ENCODE assay signal across 15 cellular contexts in the genomic region with DNA sequence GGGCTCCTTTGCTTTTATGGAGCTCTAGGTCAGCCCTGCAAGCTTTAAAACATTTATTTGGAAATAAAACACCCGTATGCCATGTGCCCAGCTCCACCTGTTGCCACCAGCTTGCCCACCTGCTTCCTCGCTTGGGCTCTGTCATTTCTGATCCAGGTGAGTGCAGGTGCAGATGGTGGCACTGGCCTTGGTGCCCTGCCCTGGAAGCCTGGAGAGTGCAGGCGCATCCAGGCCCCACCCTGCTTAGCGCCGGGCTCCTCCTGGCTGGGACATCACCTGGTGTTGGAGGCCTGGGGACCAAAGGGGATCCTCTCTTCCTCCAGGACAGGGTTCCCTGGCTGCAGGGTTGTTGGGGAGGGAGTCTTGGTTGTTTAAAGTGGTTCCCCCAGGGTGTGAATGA. TPM values are rescaled to one million over a fixed set of nuclear protein-coding genes. Genes with fewer than 3 reads are reported as not detected.
"Had no signal": no experiment of that assay in that cellular context is flagged by ENCODE, and none has a peak within 500 bp of the region (broad histone marks: within the 10 kb centered on the region; RNA-seq: fewer than 3 reads in every experiment).

No MANE protein-coding gene starts in this region.

- DNase-seq: activated CD4-positive, alpha-beta T cell treated with anti-CD3 and anti-CD28 coated beads, Interleukin-2, amount 50 U/mL, for 48 hours; activated naive CD4-positive, alpha-beta T cell treated with anti-CD3 and anti-CD28 coated beads, Interleukin-2, amount 50 U/mL, for 16 hours; activated T-cell treated with anti-CD3 and anti-CD28 coated beads, Interleukin-2, amount 50 U/mL, for 24 hours; dorsolateral prefrontal cortex; erythroblast; islet precursor cell; mesenchymal stem cell; nucleus accumbens; stimulated activated CD4-positive, alpha-beta T cell treated with anti-CD3 and anti-CD28 coated beads, Interleukin-1b, Interleukin-23, amount 100 ng/mL, for 48 hours; WERI-Rb-1 had no signal

- H3K4me1 ChIP-seq: right lobe of liver had no signal

- H3K36me3 ChIP-seq: gastroesophageal sphincter, right lobe of liver, thoracic aorta, WERI-Rb-1 had no signal

- H3K9me3 ChIP-seq: right lobe of liver had no signal

- H3K27ac ChIP-seq: dorsolateral prefrontal cortex, right lobe of liver, thoracic aorta, WERI-Rb-1 had no signal

- H3K4me3 ChIP-seq: dorsolateral prefrontal cortex, gastroesophageal sphincter, right lobe of liver, thoracic aorta had no signal

- ATAC-seq: gastroesophageal sphincter; natural killer cell treated with Interleukin-12 subunit alpha and Interleukin-12 subunit beta and Interleukin-15 and Interleukin-18, amount 100 ng/mL, for 72 hours; right lobe of liver; T-helper 17 cell had no signal

- H3K27me3 ChIP-seq: dorsolateral prefrontal cortex, gastroesophageal sphincter, right lobe of liver had no signal

RNA-seq across cellular contexts. Expression of gene WNK2, which starts 35.8 kb away (rescaled TPM):
- total RNA-seq: natural killer cell treated with Interleukin-12 subunit alpha and Interleukin-12 subunit beta and Interleukin-15 and Interleukin-18, amount 100 ng/mL, for 72 hours; T-helper 17 cell had no signal
